ENCODE assay signal across 20 cellular contexts in genomic region chr7:77005461-77006057, GRCh38. TPM values are rescaled to one million over a fixed set of nuclear protein-coding genes. Genes with fewer than 3 reads are reported as not detected.
"Had no signal": no experiment of that assay in that cellular context is flagged by ENCODE, and none has a peak within 500 bp of the region (broad histone marks: within the 10 kb centered on the region; RNA-seq: fewer than 3 reads in every experiment).

No MANE protein-coding gene starts in this region.

RNA-seq across cellular contexts. Expression of gene SPDYE17, which starts 26.6 kb away (rescaled TPM):
- total RNA-seq: breast epithelium, cardiac septum, dorsolateral prefrontal cortex, esophagus mucosa, fibroblast of lung, foreskin keratinocyte, gastroesophageal sphincter, heart right ventricle, left lobe of liver, lower leg skin, lung microvascular endothelial cell, ovary, psoas muscle, renal cortical epithelial cell, right cardiac atrium, sigmoid colon, skeletal muscle tissue, suprapubic skin, transverse colon had no signal
- polyA plus RNA-seq: fibroblast of lung, foreskin keratinocyte, heart right ventricle, ovary, psoas muscle, right cardiac atrium, sigmoid colon, thymus had no signal

RNA-seq across cellular contexts. Expression of gene SPDYE18, which starts 56.8 kb away (rescaled TPM):
- total RNA-seq: esophagus mucosa, foreskin keratinocyte, skeletal muscle tissue had no signal
- polyA plus RNA-seq: foreskin keratinocyte had no signal
